22 cellular contexts compared by ENCODE assay signal in the genomic region with DNA sequence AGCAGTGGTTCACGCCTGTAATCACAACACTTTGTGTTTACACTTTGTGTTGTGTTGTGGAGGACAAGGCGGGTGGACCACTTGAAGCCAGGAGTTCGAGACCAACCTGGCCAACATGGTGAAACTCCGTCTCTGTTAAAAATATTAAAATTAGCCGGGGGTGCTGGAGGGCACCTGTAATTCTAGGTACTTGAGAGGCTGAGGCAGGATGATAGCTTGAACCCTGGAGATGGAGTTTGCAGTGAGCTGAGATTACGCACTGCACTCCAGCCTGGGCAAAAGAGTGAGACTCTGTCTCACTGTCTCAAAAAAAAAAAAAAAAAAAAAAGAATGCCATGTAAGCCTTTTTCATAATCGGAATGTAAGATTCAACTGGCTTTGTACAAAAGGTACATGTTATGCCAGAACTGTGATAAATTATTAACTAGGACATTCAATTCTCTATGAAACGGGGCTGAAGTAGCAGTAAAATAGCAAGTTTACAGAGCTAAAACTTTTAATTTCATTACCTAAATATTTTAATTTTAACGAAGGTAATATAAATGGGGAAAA. TPM values are rescaled to one million over a fixed set of nuclear protein-coding genes. Genes with fewer than 3 reads are reported as not detected.
DNase-seq lines count a peak whose midpoint lies in the region; ATAC-seq and TF ChIP-seq lines count a peak whose summit lies in the region.
"Had no signal": no experiment of that assay in that cellular context is flagged by ENCODE, and none has a peak within 500 bp of the region (broad histone marks: within the 10 kb centered on the region; RNA-seq: fewer than 3 reads in every experiment).

No MANE protein-coding gene starts in this region.

- H3K79me2 ChIP-seq in H9 (ENCODE audit: insufficient read depth, low read length) = no peaks in the 10 kb centered on the region

- WGBS in liver = 58% methylated on average over 9 of the region's 9 CpGs
- 94 to 95% (median 94%) methylated on average over 9 of the region's 9 CpGs for WGBS in psoas muscle, 3 donors
- no CpG with 5 or more reads among the region's 9 CpGs for WGBS in H9 (ENCODE audit: extremely low coverage, insufficient read length, low lambda C conversion rate)

- H3K9ac ChIP-seq in liver (ENCODE audit: low read depth in 1 of 2, low read length in 2 of 2) = no peak overlapping the region
- H3K9ac ChIP-seq in H9 (ENCODE audit: extremely low read depth, insufficient read length, low read length) = no peak overlapping the region

- no peak for DNase-seq in activated T-cell treated with anti-CD3 and anti-CD28 coated beads, Interleukin-2, amount 50 U/mL, for 24 hours
- no peak for DNase-seq in activated T-cell treated with anti-CD3 and anti-CD28 coated beads, Interleukin-2, amount 50 U/mL, for 1 hour
- DNase-seq in ecto neural progenitor cell (ENCODE audit: low spot score) (peak; percentile 19), SJCRH30 (no peak), psoas muscle (no peak), H9 (no peak)
- no peak for DNase-seq in effector memory CD8-positive, alpha-beta T cell
- DNase-seq: activated CD4-positive, alpha-beta T cell treated with anti-CD3 and anti-CD28 coated beads for 4 hours; activated effector memory CD4-positive, alpha-beta T cell treated with Interleukin-2 at 50 U/mL for 16 hours; C1 segment of cervical spinal cord; erythroblast; heart left ventricle; IMR-90; left ventricle myocardium superior; NCI-H1092; NCI-H2171 treated with DMSO at 0.1 percent for 48 hours; NCI-H524; stimulated activated CD4-positive, alpha-beta T cell treated with anti-CD3 and anti-CD28 coated beads, Interleukin-2, amount 100 ng/mL, for 24 hours; substantia nigra had no signal

- no peak overlapping the region for H2BK15ac ChIP-seq in H9 (ENCODE audit: low read depth, low read length)

- H2BK5ac ChIP-seq in H9 (ENCODE audit: insufficient read length, low read length) = no peak overlapping the region

- no peak overlapping the region for H3T11ph ChIP-seq in H9 (ENCODE audit: low read length)

- H4K20me1 ChIP-seq in H9 (ENCODE audit: control insufficient read depth, insufficient read depth, insufficient read length) = no peaks in the 10 kb centered on the region

- no peak overlapping the region for H3K23ac ChIP-seq in H9 (ENCODE audit: insufficient read length, low read depth, low read length)

- H3K27ac Mint-ChIP-seq in activated T-cell treated with anti-CD3 and anti-CD28 coated beads, Interleukin-2, amount 50 U/mL, for 24 hours = peak overlapping the region; percentile 56
- H3K27ac Mint-ChIP-seq in effector memory CD8-positive, alpha-beta T cell = no peak overlapping the region
- H3K27ac Mint-ChIP-seq in H9 = 0 out of 7 replicates have a peak overlapping the region, but pooled peaks of 1 of the 3 experiments have one; percentile 15

- H3K23me2 ChIP-seq in H9 (ENCODE audit: insufficient read length, low read depth, low read length, poor library complexity, severe bottlenecking) = no peaks in the 10 kb centered on the region

- no peak overlapping the region for H2AK5ac ChIP-seq in H9 (ENCODE audit: insufficient read length, low read length)

- H3K27me3 ChIP-seq in liver (ENCODE audit: control insufficient read depth in 4 of 4, insufficient read depth in 4 of 4, low read length in 3 of 4) (no peaks in the 10 kb centered on the region), SJCRH30 (no peaks in the 10 kb centered on the region), psoas muscle (ENCODE audit: insufficient read depth in 3 of 3, low read length in 2 of 3) (no peaks in the 10 kb centered on the region), H9 (ENCODE audit: insufficient read depth, low read length) (no peaks in the 10 kb centered on the region)
- H3K27me3 ChIP-seq: heart left ventricle had no signal

- intact Hi-C loops in psoas muscle (cut with DNase I) = no loop called here

- H3K4me2 ChIP-seq in H9 (ENCODE audit: insufficient read depth, insufficient read length, low read length) = no peak overlapping the region

- no peaks in the 10 kb centered on the region for H3K79me1 ChIP-seq in H9 (ENCODE audit: insufficient read depth, low read depth, low read length, poor library complexity, severe bottlenecking)

- no peak overlapping the region for H2AFZ ChIP-seq in H9 (ENCODE audit: low read length)

- H3K4me3 Mint-ChIP-seq in activated T-cell treated with anti-CD3 and anti-CD28 coated beads, Interleukin-2, amount 50 U/mL, for 24 hours = no peak overlapping the region
- H3K4me3 Mint-ChIP-seq in effector memory CD8-positive, alpha-beta T cell = no peak overlapping the region
- no peak overlapping the region for H3K4me3 Mint-ChIP-seq in H9
- H3K4me3 Mint-ChIP-seq: neural crest cell had no signal

- peaks cover 14% of the 10 kb centered on the region for H3K4me1 Mint-ChIP-seq in activated T-cell treated with anti-CD3 and anti-CD28 coated beads, Interleukin-2, amount 50 U/mL, for 24 hours (ENCODE audit: low read depth)
- peaks cover 4 to 9% of the 10 kb centered on the region in 2 donors for H3K4me1 Mint-ChIP-seq in effector memory CD8-positive, alpha-beta T cell (ENCODE audit: low read depth in 2 of 2)
- H3K4me1 Mint-ChIP-seq in H9 = peaks cover 7 to 10% of the 10 kb centered on the region in 2 experiments
- H3K4me1 Mint-ChIP-seq: neural crest cell had no signal

- no peak overlapping the region for H4K8ac ChIP-seq in H9 (replicated peaks; ENCODE audit: insufficient read length, low read depth, low read length)

- H2BK120ac ChIP-seq in H9 (ENCODE audit: low read depth, low read length, poor library complexity, severe bottlenecking) = no peak overlapping the region

- peak in 1 of 2 donors; percentile 34 for TF ChIP-seq RAD21 in liver (IDR thresholded peaks at IDR 0.05)

- H3K9me3 Mint-ChIP-seq in activated T-cell treated with anti-CD3 and anti-CD28 coated beads, Interleukin-2, amount 50 U/mL, for 24 hours = no peaks in the 10 kb centered on the region
- no peaks in the 10 kb centered on the region for H3K9me3 Mint-ChIP-seq in effector memory CD8-positive, alpha-beta T cell
- H3K9me3 Mint-ChIP-seq in H9 = no peaks in the 10 kb centered on the region
- H3K9me3 Mint-ChIP-seq: neural crest cell had no signal

- peaks cover 87% of the 10 kb centered on the region for H3K36me3 Mint-ChIP-seq in activated T-cell treated with anti-CD3 and anti-CD28 coated beads, Interleukin-2, amount 50 U/mL, for 24 hours (ENCODE audit: low read depth)
- peaks cover 53% of the 10 kb centered on the region for H3K36me3 Mint-ChIP-seq in effector memory CD8-positive, alpha-beta T cell (ENCODE audit: insufficient read depth)
- peaks cover 3 to 57% (median 57%) of the 10 kb centered on the region in 3 experiments; a peak in 6 of 7 replicates for H3K36me3 Mint-ChIP-seq in H9 (ENCODE audit: insufficient read depth in 1 of 3, low read depth in 3 of 3)

- no peak overlapping the region for H2BK12ac ChIP-seq in H9 (ENCODE audit: insufficient read length, low read depth, low read length)

- H3K4me1 ChIP-seq in liver (ENCODE audit: control insufficient read depth in 4 of 4, insufficient read depth in 4 of 4, low read length in 3 of 4) = peaks cover 9 to 55% (median 51%) of the 10 kb centered on the region in 4 donors
- H3K4me1 ChIP-seq in SJCRH30 = no peaks in the 10 kb centered on the region
- no peaks in the 10 kb centered on the region for H3K4me1 ChIP-seq in psoas muscle
- H3K4me1 ChIP-seq in H9 (ENCODE audit: insufficient read depth, low read length) = no peaks in the 10 kb centered on the region; the same call in 1 of the 2 replicates

- H3K36me3 ChIP-seq in liver (ENCODE audit: control insufficient read depth in 4 of 4, insufficient read depth in 3 of 4, low read depth in 1 of 4, low read length in 3 of 4) (peaks cover 2 to 10% (median 3%) of the 10 kb centered on the region in 4 donors), SJCRH30 (peaks cover 48% of the 10 kb centered on the region), psoas muscle (ENCODE audit: insufficient read depth in 1 of 2, low read depth in 1 of 2) (peaks cover 0 to 76% of the 10 kb centered on the region in 2 donors)

- no peak for ATAC-seq in effector memory CD8-positive, alpha-beta T cell (replicated peaks)
- no peak for ATAC-seq in psoas muscle
- ATAC-seq: heart left ventricle, left ventricle myocardium superior had no signal

- H3K4ac ChIP-seq in H9 (ENCODE audit: low read depth, low read length) = no peak overlapping the region

- H4K91ac ChIP-seq in H9 (ENCODE audit: insufficient read length, low read depth, low read length) = no peak overlapping the region

- H4K5ac ChIP-seq in H9 (ENCODE audit: insufficient read length, low read depth, low read length) = no peak overlapping the region

- no peak for TF ChIP-seq CTCF in liver (IDR thresholded peaks at IDR 0.05; ENCODE audit: low read depth, low read length, missing input control)
- TF ChIP-seq CTCF in psoas muscle (IDR thresholded peaks at IDR 0.05) = no peak
- no peak for TF ChIP-seq CTCF in H9 (conservative IDR thresholded peaks at IDR 0.05)

- no peak overlapping the region for H2BK20ac ChIP-seq in H9 (ENCODE audit: low read depth, low read length, poor library complexity, severe bottlenecking)

- no peaks in the 10 kb centered on the region for H3K9me3 ChIP-seq in liver (ENCODE audit: control insufficient read depth in 4 of 4, low read length in 3 of 4)
- no peaks in the 10 kb centered on the region for H3K9me3 ChIP-seq in SJCRH30 (replicated peaks)
- H3K9me3 ChIP-seq in psoas muscle = no peaks in the 10 kb centered on the region
- H3K9me3 ChIP-seq in H9 (ENCODE audit: control insufficient read depth, low read depth, low read length) = no peaks in the 10 kb centered on the region
- H3K9me3 ChIP-seq: heart left ventricle had no signal

- H3K56ac ChIP-seq in H9 (ENCODE audit: insufficient read length, low read depth, low read length) = no peak overlapping the region

- peak overlapping the region; percentile 14 to 52 for H3K27ac ChIP-seq in liver (ENCODE audit: low read depth in 1 of 2, low read length in 2 of 2)
- no peak overlapping the region for H3K27ac ChIP-seq in SJCRH30
- H3K27ac ChIP-seq in psoas muscle = no peak overlapping the region
- no peak overlapping the region for H3K27ac ChIP-seq in H9 (ENCODE audit: insufficient read length, low read depth, low read length)
- H3K27ac ChIP-seq: heart left ventricle, skin epidermis had no signal

- H3K27me3 Mint-ChIP-seq in activated T-cell treated with anti-CD3 and anti-CD28 coated beads, Interleukin-2, amount 50 U/mL, for 24 hours = no peaks in the 10 kb centered on the region
- no peaks in the 10 kb centered on the region for H3K27me3 Mint-ChIP-seq in effector memory CD8-positive, alpha-beta T cell
- no peaks in the 10 kb centered on the region for H3K27me3 Mint-ChIP-seq in H9 (ENCODE audit: low read depth)

- H3K18ac ChIP-seq in H9 (ENCODE audit: insufficient read length, low read depth, low read length) = no peak overlapping the region

- peak overlapping the region in 2 of 3 donors; percentile 11 to 17 for H3K4me3 ChIP-seq in liver (ENCODE audit: low read depth in 1 of 3, low read length in 3 of 3)
- no peak overlapping the region for H3K4me3 ChIP-seq in SJCRH30
- no peak overlapping the region for H3K4me3 ChIP-seq in psoas muscle
- H3K4me3 ChIP-seq: heart left ventricle, skin epidermis had no signal

- H3K14ac ChIP-seq in H9 (ENCODE audit: insufficient read depth, low read length) = no peak overlapping the region

RNA-seq across cellular contexts. Expression of a gene that starts 13.9 kb away (rescaled TPM):
- total RNA-seq in liver = 10 to 100 TPM in 1 of 2 donors, 1 to 10 TPM in 1; 1.3 to 28.4 TPM
- polyA plus RNA-seq in liver = 1 to 10 TPM; 3.6 to 6.6 TPM
- 1.2 and 1.3 TPM in 2 replicates for total RNA-seq in SJCRH30 (2014; rRNA removed; shearing (Covaris generic))
- total RNA-seq in psoas muscle = 1 to 10 TPM; 4.6 to 7.4 (median 5.8) TPM
- polyA plus RNA-seq in psoas muscle = 1 to 10 TPM; 2.2 to 3.5 (median 3.0) TPM
- 1.2 and 1.8 TPM in 2 replicates for total RNA-seq in H9 (2021)

Comparison
In these comparisons a context has a peak if more than half of its experiments do, and no peak if none do; other contexts are left out.
1. H3K27ac ChIP-seq: peak in liver (2 of 2); none in SJCRH30 (single experiment), psoas muscle (single experiment) and H9 (single experiment).
2. H3K4me3 ChIP-seq: peak in liver (2 of 3); none in SJCRH30 (single experiment) and psoas muscle (single experiment).